ENCODE assay signal across 1 cellular context in the genomic region with DNA sequence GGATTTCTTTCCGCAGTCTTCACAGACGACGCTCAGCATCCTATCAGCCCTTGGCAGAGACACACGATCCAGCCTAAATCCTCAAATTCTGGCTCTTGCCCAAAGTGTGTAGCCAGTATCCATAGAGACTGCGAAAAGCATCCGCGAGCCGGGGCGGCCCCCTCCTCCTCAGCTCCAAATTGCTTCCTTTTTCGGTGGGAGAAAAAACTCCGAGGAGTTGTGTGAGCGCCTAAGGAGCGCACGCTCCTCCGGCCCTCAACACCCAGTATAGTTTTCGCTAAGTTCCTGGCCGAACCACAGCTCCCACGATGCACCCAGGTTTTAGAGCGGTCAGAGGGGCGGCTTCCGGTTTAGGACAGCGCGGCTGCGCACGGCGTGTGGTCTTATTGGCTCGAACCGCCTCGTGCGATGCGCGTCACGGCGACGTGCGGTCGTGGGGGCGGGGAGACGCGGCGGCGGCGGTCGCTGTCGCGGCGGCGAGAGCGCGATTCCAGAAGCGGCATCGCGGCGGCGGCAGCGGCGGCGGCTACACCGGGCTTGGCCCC.
TF ChIP-seq lines count a peak whose summit lies in the region.

A gene with protein sequence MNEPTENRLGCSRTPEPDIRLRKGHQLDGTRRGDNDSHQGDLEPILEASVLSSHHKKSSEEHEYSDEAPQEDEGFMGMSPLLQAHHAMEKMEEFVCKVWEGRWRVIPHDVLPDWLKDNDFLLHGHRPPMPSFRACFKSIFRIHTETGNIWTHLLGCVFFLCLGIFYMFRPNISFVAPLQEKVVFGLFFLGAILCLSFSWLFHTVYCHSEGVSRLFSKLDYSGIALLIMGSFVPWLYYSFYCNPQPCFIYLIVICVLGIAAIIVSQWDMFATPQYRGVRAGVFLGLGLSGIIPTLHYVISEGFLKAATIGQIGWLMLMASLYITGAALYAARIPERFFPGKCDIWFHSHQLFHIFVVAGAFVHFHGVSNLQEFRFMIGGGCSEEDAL (plus strand): TSS at position 493 of the 545 bp plus-strand sequence. CDS start 63,274 bp downstream, outside the sequence.

TF ChIP-seq in HepG2, 621 proteins besides CTCF, POLR2A, EP300 and RAD21 (continued from another document and continues in another):
- TF ChIP-seq, protein P1, sequence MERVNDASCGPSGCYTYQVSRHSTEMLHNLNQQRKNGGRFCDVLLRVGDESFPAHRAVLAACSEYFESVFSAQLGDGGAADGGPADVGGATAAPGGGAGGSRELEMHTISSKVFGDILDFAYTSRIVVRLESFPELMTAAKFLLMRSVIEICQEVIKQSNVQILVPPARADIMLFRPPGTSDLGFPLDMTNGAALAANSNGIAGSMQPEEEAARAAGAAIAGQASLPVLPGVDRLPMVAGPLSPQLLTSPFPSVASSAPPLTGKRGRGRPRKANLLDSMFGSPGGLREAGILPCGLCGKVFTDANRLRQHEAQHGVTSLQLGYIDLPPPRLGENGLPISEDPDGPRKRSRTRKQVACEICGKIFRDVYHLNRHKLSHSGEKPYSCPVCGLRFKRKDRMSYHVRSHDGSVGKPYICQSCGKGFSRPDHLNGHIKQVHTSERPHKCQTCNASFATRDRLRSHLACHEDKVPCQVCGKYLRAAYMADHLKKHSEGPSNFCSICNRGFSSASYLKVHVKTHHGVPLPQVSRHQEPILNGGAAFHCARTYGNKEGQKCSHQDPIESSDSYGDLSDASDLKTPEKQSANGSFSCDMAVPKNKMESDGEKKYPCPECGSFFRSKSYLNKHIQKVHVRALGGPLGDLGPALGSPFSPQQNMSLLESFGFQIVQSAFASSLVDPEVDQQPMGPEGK (CRISPR knock-in tag; IDR thresholded peaks at IDR 0.05) = 0 out of 2 replicates have a peak, but pooled peaks have one; percentile 26
- TF ChIP-seq DR1 (CRISPR knock-in tag; IDR thresholded peaks at IDR 0.05) = peak; percentile 26; the same call in 1 of the 2 replicates
- TF ChIP-seq SNAPC4 (CRISPR knock-in tag; IDR thresholded peaks at IDR 0.05) = 0 out of 2 replicates have a peak, but pooled peaks have one; percentile 49
- no peak for TF ChIP-seq CBX2 (IDR thresholded peaks at IDR 0.05; ENCODE audit: low read depth, low read length)
- no peak for TF ChIP-seq CBX2 (CRISPR knock-in tag; IDR thresholded peaks at IDR 0.05; ENCODE audit: low read depth)
- TF ChIP-seq DZIP1 (CRISPR knock-in tag; IDR thresholded peaks at IDR 0.05) = no peak
- TF ChIP-seq IRX3 (CRISPR knock-in tag; IDR thresholded peaks at IDR 0.05; ENCODE audit: borderline replicate concordance, low read depth) = no peak
- TF ChIP-seq ERF (CRISPR knock-in tag; IDR thresholded peaks at IDR 0.05) = peak; percentile 80
- TF ChIP-seq SETDB1 (CRISPR knock-in tag; IDR thresholded peaks at IDR 0.05; ENCODE audit: borderline replicate concordance) = no peak
- TF ChIP-seq TARDBP (CRISPR knock-in tag; IDR thresholded peaks at IDR 0.05) = peak; percentile 68
- TF ChIP-seq ZNF333 (CRISPR knock-in tag; IDR thresholded peaks at IDR 0.05; ENCODE audit: borderline replicate concordance) = no peak
- no peak for TF ChIP-seq ZNF564 (CRISPR knock-in tag; IDR thresholded peaks at IDR 0.05)
- TF ChIP-seq, protein P2, sequence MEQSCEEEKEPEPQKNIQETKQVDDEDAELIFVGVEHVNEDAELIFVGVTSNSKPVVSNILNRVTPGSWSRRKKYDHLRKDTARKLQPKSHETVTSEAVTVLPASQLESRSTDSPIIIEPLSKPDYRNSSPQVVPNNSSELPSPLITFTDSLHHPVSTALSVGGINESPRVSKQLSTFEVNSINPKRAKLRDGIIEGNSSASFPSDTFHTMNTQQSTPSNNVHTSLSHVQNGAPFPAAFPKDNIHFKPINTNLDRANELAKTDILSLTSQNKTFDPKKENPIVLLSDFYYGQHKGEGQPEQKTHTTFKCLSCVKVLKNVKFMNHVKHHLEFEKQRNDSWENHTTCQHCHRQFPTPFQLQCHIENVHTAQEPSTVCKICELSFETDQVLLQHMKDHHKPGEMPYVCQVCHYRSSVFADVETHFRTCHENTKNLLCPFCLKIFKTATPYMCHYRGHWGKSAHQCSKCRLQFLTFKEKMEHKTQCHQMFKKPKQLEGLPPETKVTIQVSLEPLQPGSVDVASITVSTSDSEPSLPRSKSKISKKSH (CRISPR knock-in tag; IDR thresholded peaks at IDR 0.05; ENCODE audit: borderline replicate concordance) = no peak
- no peak for TF ChIP-seq ZNF282 (IDR thresholded peaks at IDR 0.05; ENCODE audit: partially characterized antibody)
- TF ChIP-seq ZNF142 (CRISPR knock-in tag; IDR thresholded peaks at IDR 0.05) = no peak; the same call in 1 of the 2 replicates
- TF ChIP-seq FOXO1 (CRISPR knock-in tag; IDR thresholded peaks at IDR 0.05) = no peak
- no peak for TF ChIP-seq SMYD3 (CRISPR knock-in tag; IDR thresholded peaks at IDR 0.05)
- TF ChIP-seq KDM3A (CRISPR knock-in tag; IDR thresholded peaks at IDR 0.05; ENCODE audit: low read depth) = peak; percentile 66; the same call in 1 of the 2 replicates
- 0 out of 2 replicates have a peak, but pooled peaks have one; percentile 24 for TF ChIP-seq BCL6 (CRISPR knock-in tag; IDR thresholded peaks at IDR 0.05)
- TF ChIP-seq AKAP8 (CRISPR knock-in tag; IDR thresholded peaks at IDR 0.05) = no peak
- no peak for TF ChIP-seq ZSCAN20 (CRISPR knock-in tag; IDR thresholded peaks at IDR 0.05; ENCODE audit: borderline replicate concordance)
- peak; percentile 47; the same call in 1 of the 2 replicates for TF ChIP-seq ZNF740 (CRISPR knock-in tag; IDR thresholded peaks at IDR 0.05)
- peak; percentile 79 for TF ChIP-seq GATAD1 (CRISPR knock-in tag; IDR thresholded peaks at IDR 0.05)
- TF ChIP-seq ZNF263 (CRISPR knock-in tag; IDR thresholded peaks at IDR 0.05) = peak; percentile 58; the same call in 1 of the 2 replicates
- TF ChIP-seq, protein P3, sequence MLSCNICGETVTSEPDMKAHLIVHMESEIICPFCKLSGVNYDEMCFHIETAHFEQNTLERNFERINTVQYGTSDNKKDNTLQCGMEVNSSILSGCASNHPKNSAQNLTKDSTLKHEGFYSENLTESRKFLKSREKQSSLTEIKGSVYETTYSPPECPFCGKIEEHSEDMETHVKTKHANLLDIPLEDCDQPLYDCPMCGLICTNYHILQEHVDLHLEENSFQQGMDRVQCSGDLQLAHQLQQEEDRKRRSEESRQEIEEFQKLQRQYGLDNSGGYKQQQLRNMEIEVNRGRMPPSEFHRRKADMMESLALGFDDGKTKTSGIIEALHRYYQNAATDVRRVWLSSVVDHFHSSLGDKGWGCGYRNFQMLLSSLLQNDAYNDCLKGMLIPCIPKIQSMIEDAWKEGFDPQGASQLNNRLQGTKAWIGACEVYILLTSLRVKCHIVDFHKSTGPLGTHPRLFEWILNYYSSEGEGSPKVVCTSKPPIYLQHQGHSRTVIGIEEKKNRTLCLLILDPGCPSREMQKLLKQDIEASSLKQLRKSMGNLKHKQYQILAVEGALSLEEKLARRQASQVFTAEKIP (CRISPR knock-in tag; IDR thresholded peaks at IDR 0.05; ENCODE audit: borderline replicate concordance) = no peak
- no peak; the same call in 1 of the 2 replicates for TF ChIP-seq ZSCAN25 (CRISPR knock-in tag; IDR thresholded peaks at IDR 0.05)
- TF ChIP-seq HIVEP1 (CRISPR knock-in tag; IDR thresholded peaks at IDR 0.05) = 0 out of 2 replicates have a peak, but pooled peaks have one; percentile 63
- TF ChIP-seq ZSCAN29 (CRISPR knock-in tag; conservative IDR thresholded peaks at IDR 0.05) = no peak
- TF ChIP-seq ZEB1 (IDR thresholded peaks at IDR 0.05; ENCODE audit: insufficient replicate concordance, low read depth) = peak; percentile 33
- no peak for TF ChIP-seq KDM6A (CRISPR knock-in tag; IDR thresholded peaks at IDR 0.05; ENCODE audit: low read depth)
- TF ChIP-seq, protein P4, sequence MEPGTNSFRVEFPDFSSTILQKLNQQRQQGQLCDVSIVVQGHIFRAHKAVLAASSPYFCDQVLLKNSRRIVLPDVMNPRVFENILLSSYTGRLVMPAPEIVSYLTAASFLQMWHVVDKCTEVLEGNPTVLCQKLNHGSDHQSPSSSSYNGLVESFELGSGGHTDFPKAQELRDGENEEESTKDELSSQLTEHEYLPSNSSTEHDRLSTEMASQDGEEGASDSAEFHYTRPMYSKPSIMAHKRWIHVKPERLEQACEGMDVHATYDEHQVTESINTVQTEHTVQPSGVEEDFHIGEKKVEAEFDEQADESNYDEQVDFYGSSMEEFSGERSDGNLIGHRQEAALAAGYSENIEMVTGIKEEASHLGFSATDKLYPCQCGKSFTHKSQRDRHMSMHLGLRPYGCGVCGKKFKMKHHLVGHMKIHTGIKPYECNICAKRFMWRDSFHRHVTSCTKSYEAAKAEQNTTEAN (CRISPR knock-in tag; conservative IDR thresholded peaks at IDR 0.05) = peak; percentile 44; the same call in 1 of the 2 replicates
